15 cellular contexts compared by ENCODE assay signal in genomic region chr2:85264471-85264870, GRCh38.
DNase-seq lines count a peak whose midpoint lies in the region; ATAC-seq and TF ChIP-seq lines count a peak whose summit lies in the region.
"Had no signal": no experiment of that assay in that cellular context is flagged by ENCODE, and none has a peak within 500 bp of the region (broad histone marks: within the 10 kb centered on the region; RNA-seq: fewer than 3 reads in every experiment).

No MANE protein-coding gene starts in this region.

- no peaks in the 10 kb centered on the region for H3K9me3 Mint-ChIP-seq in Caco-2 (ENCODE audit: unreplicated experiment)

- no peak for TF ChIP-seq CTCF in Caco-2 (IDR thresholded peaks at IDR 0.05; ENCODE audit: insufficient read depth in 1 of 2, low read depth in 1 of 2, low read length in 1 of 2, severe bottlenecking in 1 of 2, unreplicated experiment in 1 of 2)
- TF ChIP-seq CTCF in RWPE1 (conservative IDR thresholded peaks at IDR 0.05; ENCODE audit: low read depth): no peak
- TF ChIP-seq CTCF in osteoblast (IDR thresholded peaks at IDR 0.05; ENCODE audit: extremely low read depth, low read depth, low read length): no peak

- no peak overlapping the region for H3K4me3 ChIP-seq in Caco-2 (ENCODE audit: low read depth, low read length)
- no peak overlapping the region for H3K4me3 ChIP-seq in osteoblast (ENCODE audit: insufficient read depth, low read length)
- H3K4me3 ChIP-seq: ovary had no signal

- intact Hi-C loops in Caco-2 (cut with micrococcal nuclease; ENCODE audit: unreplicated experiment): loop anchor here (1.0 kb wide), 2 partner anchors 8 to 74 kb away; no protein-coding TSS in a partner anchor

- H3K27me3 Mint-ChIP-seq in Caco-2 (ENCODE audit: insufficient read depth, unreplicated experiment): no peaks in the 10 kb centered on the region

- BruUV-seq in Caco-2 (replicated peaks; lab: Mats Ljungman, UMichigan): no TSS peak

- no peak for ATAC-seq in HG03095 (IDR thresholded peaks at IDR 0.05; ENCODE audit: unreplicated experiment)
- ATAC-seq: left colon had no signal

- H3K27ac ChIP-seq in RWPE1 (peak overlapping the region; percentile 79), epithelial cell of prostate (peak overlapping the region; percentile 43), osteoblast (ENCODE audit: low read depth, low read length) (peak overlapping the region; percentile 66)
- H3K27ac ChIP-seq: ovary had no signal

- CTCF ChIA-PET in Caco-2 (lab: Charles Lee) (interaction anchor here (1.2 kb wide), 1 partner anchor 132 kb away, joined by 3 read pairs; no protein-coding TSS in a partner anchor), RWPE1 (lab: Yijun Ruan, JAX) (interaction anchor here (0.6 to 1.5 kb wide), 2 partner anchors 17 to 21 kb away, joined by 3 to 8 read pairs; no protein-coding TSS in a partner anchor)

- no peaks in the 10 kb centered on the region for H4K20me1 ChIP-seq in osteoblast (ENCODE audit: insufficient read depth, low read length)

- H3K36me3 Mint-ChIP-seq in Caco-2 (ENCODE audit: insufficient read depth, unreplicated experiment): peaks cover 22% of the 10 kb centered on the region

- H2AFZ ChIP-seq in osteoblast (ENCODE audit: low read length): no peak overlapping the region

- H3K4me3 Mint-ChIP-seq in Caco-2 (ENCODE audit: unreplicated experiment): peak overlapping the region; percentile 50

- H3K27me3 ChIP-seq in Caco-2 (replicated peaks; ENCODE audit: control insufficient read depth, insufficient read depth, low read length) (no peaks in the 10 kb centered on the region), osteoblast (ENCODE audit: insufficient read depth, low read length) (no peaks in the 10 kb centered on the region)
- H3K27me3 ChIP-seq: ovary had no signal

- peak overlapping the region; percentile 26 for H3K4me2 ChIP-seq in osteoblast (ENCODE audit: insufficient read depth, low read length)

- peaks cover 22% of the 10 kb centered on the region for H3K79me2 ChIP-seq in osteoblast (ENCODE audit: insufficient read depth, low read length)

- peak in 1 of 2 experiments; percentile 65 for DNase-seq in Caco-2
- no peak for DNase-seq in RWPE1 (ENCODE audit: low spot score)
- DNase-seq in epithelial cell of prostate (ENCODE audit: low read depth, low spot score): no peak
- peak; percentile 78 for DNase-seq in osteoblast (ENCODE audit: insufficient read length, low spot score, missing footprints)
- no peak for DNase-seq in NCI-H748 (lab: John Stamatoyannopoulos, UW; ENCODE audit: unreplicated experiment)
- DNase-seq in GF-D8 (lab: John Stamatoyannopoulos, UW): no peak
- DNase-seq in NCI-H2171 treated with DMSO at 0.1 percent for 48 hours (lab: John Stamatoyannopoulos, UW): no peak
- DNase-seq: activated T-cell treated with anti-CD3 and anti-CD28 coated beads, Interleukin-2, amount 50 U/mL, for 1 hour; DMS 273 treated with DMSO at 0.1 percent for 48 hours; effector CD8-positive, alpha-beta T cell; left colon; stimulated activated CD4-positive, alpha-beta T cell treated with anti-CD3 and anti-CD28 coated beads, Interleukin-15, amount 100 ng/mL, for 24 hours; SW 1271 had no signal

- no peaks in the 10 kb centered on the region for H3K36me3 ChIP-seq in Caco-2 (ENCODE audit: control insufficient read depth, insufficient read depth, low read length)
- no peaks in the 10 kb centered on the region for H3K36me3 ChIP-seq in osteoblast (ENCODE audit: insufficient read depth, low read length)
- H3K36me3 ChIP-seq: ovary had no signal

- peaks cover 62% of the 10 kb centered on the region for H3K4me1 ChIP-seq in Caco-2
- H3K4me1 ChIP-seq in osteoblast (ENCODE audit: insufficient read depth, low read length): peaks cover 30% of the 10 kb centered on the region

- peak overlapping the region; percentile 96 for H3K27ac Mint-ChIP-seq in Caco-2 (ENCODE audit: unreplicated experiment)

- POLR2A ChIA-PET in Caco-2 (lab: Charles Lee) (no interaction called here), RWPE1 (lab: Yijun Ruan, JAX; ENCODE audit: low non-redundant PET) (no interaction called here)

- peaks cover 60% of the 10 kb centered on the region for H3K4me1 Mint-ChIP-seq in Caco-2 (ENCODE audit: low read depth, unreplicated experiment)

- H3K9me3 ChIP-seq in Caco-2 (no peaks in the 10 kb centered on the region), osteoblast (ENCODE audit: low read depth, low read length) (no peaks in the 10 kb centered on the region)
- H3K9me3 ChIP-seq: ovary had no signal
